ENCODE assay signal across 12 cellular contexts in genomic region chr2:23135481-23136100, GRCh38.
DNase-seq lines count a peak whose midpoint lies in the region; ATAC-seq and TF ChIP-seq lines count a peak whose summit lies in the region.
"Had no signal": no experiment of that assay in that cellular context is flagged by ENCODE, and none has a peak within 500 bp of the region (broad histone marks: within the 10 kb centered on the region; RNA-seq: fewer than 3 reads in every experiment).

No MANE protein-coding gene starts in this region.

- H3K27ac ChIP-seq in uterus: peak overlapping the region; percentile 40 to 55

- H3K4me3 ChIP-seq in mucosa of descending colon (no peak overlapping the region), uterus (no peak overlapping the region)
- H3K4me3 ChIP-seq: skin epidermis had no signal

- no peaks in the 10 kb centered on the region for H3K36me3 ChIP-seq in mucosa of descending colon (ENCODE audit: low read depth)
- no peaks in the 10 kb centered on the region for H3K36me3 ChIP-seq in uterus

- TF ChIP-seq CTCF in mucosa of descending colon (IDR thresholded peaks at IDR 0.05) (no peak), uterus (IDR thresholded peaks at IDR 0.05) (no peak)

- intact Hi-C loops in Right ventricle myocardium inferior (cut with DNase I) (no loop called here), cardiac septum (cut with DNase I) (no loop called here), mucosa of descending colon (cut with DNase I, micrococcal nuclease) (no loop called here), uterus (cut with DNase I; ENCODE audit: low total_unique reads) (no loop called here)

- peak; percentile 85 for ATAC-seq in Right ventricle myocardium inferior
- ATAC-seq in mucosa of descending colon: peak; percentile 47
- ATAC-seq in GM21528 (IDR thresholded peaks at IDR 0.05; ENCODE audit: low FRiP score, unreplicated experiment): no peak
- ATAC-seq: activated naive CD4-positive, alpha-beta T cell treated with anti-CD3 and anti-CD28 coated beads, Interleukin-2, amount 50 U/mL, for 72 hours had no signal

- H3K9me3 ChIP-seq in mucosa of descending colon (no peaks in the 10 kb centered on the region), uterus (no peaks in the 10 kb centered on the region)

- no peaks in the 10 kb centered on the region for H3K27me3 ChIP-seq in uterus

- TF ChIP-seq POLR2A in uterus (IDR thresholded peaks at IDR 0.05): no peak

- H3K4me1 ChIP-seq in mucosa of descending colon (ENCODE audit: low read depth) (no peaks in the 10 kb centered on the region), uterus (peaks cover 8 to 10% of the 10 kb centered on the region in 2 donors)

- no peak for DNase-seq in Right ventricle myocardium inferior (ENCODE audit: missing footprints)
- no peak for DNase-seq in cardiac septum (ENCODE audit: low spot score)
- DNase-seq in glomerular visceral epithelial cell (ENCODE audit: extremely low spot score): peak; percentile 14
- no peak for DNase-seq in mucosa of descending colon
- DNase-seq in uterus: peak; percentile 37 to 61
- no peak for DNase-seq in DMS114 treated with DMSO at 0.1 percent for 48 hours (lab: John Stamatoyannopoulos, UW; ENCODE audit: unreplicated experiment)
- DNase-seq in OCI-M1 (lab: John Stamatoyannopoulos, UW): no peak
- DNase-seq: activated CD8-positive, alpha-beta memory T cell treated with anti-CD3 and anti-CD28 coated beads for 24 hours; GOT3 had no signal

Comparison
In these comparisons a context has a peak if more than half of its experiments do, and no peak if none do; other contexts are left out.
1. DNase-seq: peak in glomerular visceral epithelial cell (single experiment) and uterus (2 of 2); none in Right ventricle myocardium inferior (single experiment), cardiac septum (single experiment), mucosa of descending colon (0 of 3), DMS114 treated with DMSO at 0.1 percent for 48 hours (single experiment) and OCI-M1 (single experiment).